Comparison of ENCODE assay signal across 9 cellular contexts in genomic region chr4:133154725-133155124, GRCh38. TPM values are rescaled to one million over a fixed set of nuclear protein-coding genes. Genes with fewer than 3 reads are reported as not detected.
DNase-seq lines count a peak whose midpoint lies in the region; ATAC-seq and TF ChIP-seq lines count a peak whose summit lies in the region.
"Had no signal": no experiment of that assay in that cellular context is flagged by ENCODE, and none has a peak within 500 bp of the region (broad histone marks: within the 10 kb centered on the region; RNA-seq: fewer than 3 reads in every experiment).

No MANE protein-coding gene starts in this region.

- H3K9ac ChIP-seq in colonic mucosa (ENCODE audit: low read depth in 2 of 2, low read length in 2 of 2): no peak overlapping the region

- H3K27ac ChIP-seq in heart right ventricle (no peak overlapping the region), colonic mucosa (no peak overlapping the region)

- no peaks in the 10 kb centered on the region for H3K9me3 Mint-ChIP-seq in type B pancreatic cell
- H3K9me3 Mint-ChIP-seq: activated naive CD4-positive, alpha-beta T cell treated with anti-CD3 and anti-CD28 coated beads, Interleukin-2, amount 50 U/mL, for 24 hours had no signal

- H3K4me3 ChIP-seq in heart right ventricle (no peak overlapping the region), colonic mucosa (no peak overlapping the region)

- intact Hi-C loops in heart right ventricle (cut with DNase I): no loop called here
- intact Hi-C loops in Right ventricle myocardium inferior (cut with DNase I): no loop called here
- intact Hi-C loops in colonic mucosa (cut with DNase I): no loop called here
- intact Hi-C loops in posterior vena cava (cut with DNase I): no loop called here

- H3K4me1 ChIP-seq in heart right ventricle (peaks cover 6 to 31% (median 26%) of the 10 kb centered on the region in 9 donors), colonic mucosa (no peaks in the 10 kb centered on the region)

- H3K4me3 Mint-ChIP-seq in type B pancreatic cell: peak overlapping the region; percentile 71
- H3K4me3 Mint-ChIP-seq: activated naive CD4-positive, alpha-beta T cell treated with anti-CD3 and anti-CD28 coated beads, Interleukin-2, amount 50 U/mL, for 24 hours had no signal

- peaks cover 50% of the 10 kb centered on the region for H3K27me3 Mint-ChIP-seq in type B pancreatic cell

- H3K9me3 ChIP-seq in heart right ventricle (no peaks in the 10 kb centered on the region), colonic mucosa (no peaks in the 10 kb centered on the region)

- no peak overlapping the region for H3K27ac Mint-ChIP-seq in type B pancreatic cell
- H3K27ac Mint-ChIP-seq: activated naive CD4-positive, alpha-beta T cell treated with anti-CD3 and anti-CD28 coated beads, Interleukin-2, amount 50 U/mL, for 24 hours had no signal

- H3K4me1 Mint-ChIP-seq in type B pancreatic cell (ENCODE audit: unreplicated experiment): peaks cover 16% of the 10 kb centered on the region

- peaks cover 11% of the 10 kb centered on the region for H3K36me3 Mint-ChIP-seq in type B pancreatic cell
- H3K36me3 Mint-ChIP-seq: activated naive CD4-positive, alpha-beta T cell treated with anti-CD3 and anti-CD28 coated beads, Interleukin-2, amount 50 U/mL, for 24 hours had no signal

- ATAC-seq in heart right ventricle (no peak), Right ventricle myocardium inferior (no peak)

- H3K27me3 ChIP-seq in heart right ventricle (peaks cover 29 to 72% (median 56%) of the 10 kb centered on the region in 7 donors), colonic mucosa (peaks cover 33% of the 10 kb centered on the region)

- no peaks in the 10 kb centered on the region for H3K36me3 ChIP-seq in heart right ventricle
- H3K36me3 ChIP-seq in colonic mucosa: no peaks in the 10 kb centered on the region

- peak in 7 of 9 donors; percentile 22 to 52 (median 34) for TF ChIP-seq CTCF in heart right ventricle (IDR thresholded peaks at IDR 0.05)
- peak; percentile 83 for TF ChIP-seq CTCF in type B pancreatic cell (conservative IDR thresholded peaks at IDR 0.05)
- TF ChIP-seq CTCF in colonic mucosa (IDR thresholded peaks at IDR 0.05): no peak

- DNase-seq in heart right ventricle (no peak), Right ventricle myocardium inferior (ENCODE audit: missing footprints) (no peak), RPMI8226 (peak; percentile 8), fibroblast of the conjunctiva (ENCODE audit: low read depth) (peak; percentile 27), type B pancreatic cell (ENCODE audit: extremely low spot score, unreplicated experiment) (peak; percentile 36), colonic mucosa (no peak), posterior vena cava (ENCODE audit: low spot score) (no peak), cerebellum (ENCODE audit: low spot score) (no peak)

- 32 to 36% methylated on average over 4 of the region's 4 CpGs for WGBS in heart right ventricle, 2 donors

RNA-seq across cellular contexts. Expression of gene PCDH10, which starts 5.6 kb away (rescaled TPM):
- under 1 TPM in 7 of 10 donors, not detected in 3; 0.04 to 0.20 (median 0.10) TPM for total RNA-seq in heart right ventricle
- under 1 TPM; 0.01 to 0.07 TPM for polyA plus RNA-seq in heart right ventricle
- 0.03 TPM for total RNA-seq in Right ventricle myocardium inferior
- total RNA-seq in type B pancreatic cell (ENCODE audit: low replicate concordance): 10.4 and 61.9 TPM in 2 replicates
- total RNA-seq in colonic mucosa: under 1 TPM; 0.22 to 0.37 TPM
- 1 to 10 TPM; 2.3 to 4.6 TPM for total RNA-seq in posterior vena cava
- total RNA-seq in cerebellum: 29.9 TPM

Comparison
In these comparisons a context has a peak if more than half of its experiments do, and no peak if none do; other contexts are left out.
1. DNase-seq: peak in RPMI8226 (single experiment), fibroblast of the conjunctiva (single experiment) and type B pancreatic cell (single experiment); none in heart right ventricle (0 of 2), Right ventricle myocardium inferior (single experiment), colonic mucosa (single experiment), posterior vena cava (single experiment) and cerebellum (single experiment).